ENCODE assay signal across 22 cellular contexts in genomic region chr13:40535345-40535836, GRCh38.
"Had no signal": no experiment of that assay in that cellular context is flagged by ENCODE, and none has a peak within 500 bp of the region (broad histone marks: within the 10 kb centered on the region; RNA-seq: fewer than 3 reads in every experiment).

No MANE protein-coding gene starts in this region.

- H3K36me3 ChIP-seq: esophagus squamous epithelium, prostate gland, spleen, tibial artery, WERI-Rb-1 had no signal

- H3K27ac ChIP-seq: prostate gland, spleen, tibial artery, WERI-Rb-1 had no signal

- H3K27me3 ChIP-seq: esophagus squamous epithelium, spleen, tibial artery had no signal

- FAIRE-seq: astrocyte, urothelium cell line had no signal

- H3K4me3 ChIP-seq: esophagus squamous epithelium, lung, prostate gland, spleen, tibial artery had no signal

- DNase-seq: activated CD4-positive, alpha-beta T cell treated with anti-CD3 and anti-CD28 coated beads for 1 hour; activated CD8-positive, alpha-beta memory T cell treated with anti-CD3 and anti-CD28 coated beads for 24 hours; activated CD8-positive, alpha-beta memory T cell treated with anti-CD3 and anti-CD28 coated beads, Interleukin-2, amount 50 U/mL, for 48 hours; activated effector memory CD4-positive, alpha-beta T cell treated with Interleukin-2 at 50 U/mL for 16 hours; activated naive CD4-positive, alpha-beta T cell treated with anti-CD3 and anti-CD28 coated beads, Interleukin-2, amount 50 U/mL, for 16 hours; activated T-cell treated with anti-CD3 and anti-CD28 coated beads, Interleukin-2, amount 50 U/mL, for 48 hours; effector CD8-positive, alpha-beta T cell; esophagus squamous epithelium; hypothalamus; islet precursor cell; right cardiac atrium; spleen; stimulated activated CD4-positive, alpha-beta T cell treated with anti-CD3 and anti-CD28 coated beads, Interleukin-4, amount 100 ng/mL, for 4 hours; SW 1271; T-helper 2 cell; tibial artery had no signal

- H3K4me1 ChIP-seq: prostate gland had no signal

- H3K9me3 ChIP-seq: esophagus squamous epithelium, prostate gland, spleen, tibial artery had no signal

- ATAC-seq: stimulated activated memory B cell treated with anti-CD40 and anti-IgM and Interleukin-4, amounts not matched to agents 10 μg/mL and 1 μg/mL and 100 μg/mL, for 72 hours had no signal
